8 cellular contexts compared by ENCODE assay signal in genomic region chr2:112542974-112543760, GRCh38. TPM values are rescaled to one million over a fixed set of nuclear protein-coding genes. Genes with fewer than 3 reads are reported as not detected.
DNase-seq lines count a peak whose midpoint lies in the region; TF ChIP-seq lines count a peak whose summit lies in the region.

No MANE protein-coding gene starts in this region.

- H3K27me3 Mint-ChIP-seq in mesothelial cell of epicardium (ENCODE audit: low read depth), result no peaks in the 10 kb centered on the region

- H3K27ac Mint-ChIP-seq in mesothelial cell of epicardium, result no peak overlapping the region

- H3K36me3 Mint-ChIP-seq in mesothelial cell of epicardium, result peaks cover 4% of the 10 kb centered on the region

- no peaks in the 10 kb centered on the region for H3K9me3 Mint-ChIP-seq in mesothelial cell of epicardium

- DNase-seq in ELR (ENCODE audit: low read depth) (peak; percentile 52), HL-60 (ENCODE audit: low read depth in 1 of 2, low spot score in 1 of 2) (peak in 1 of 2 experiments; percentile 34), hepatic stellate cell (ENCODE audit: low spot score) (peak; percentile 11), NCI-H1436 treated with DMSO at 0.1 percent for 48 hours (lab: John Stamatoyannopoulos, UW) (no peak), mesothelial cell of epicardium (ENCODE audit: low spot score in 2 of 2, unreplicated experiment in 2 of 2) (no peak), GF-D8 (lab: John Stamatoyannopoulos, UW) (no peak)
- peak; percentile 7 for DNase-seq in stimulated activated CD4-positive, alpha-beta T cell treated with anti-CD3 and anti-CD28 coated beads, Interleukin-4, amount 100 ng/mL, for 24 hours

- H3K27ac ChIP-seq in HL-60 (replicated peaks), result peak overlapping the region; percentile 93
- peak overlapping the region; percentile 93 for H3K27ac ChIP-seq in VCaP

- peak overlapping the region; percentile 98 for H3K4me3 ChIP-seq in HL-60 (replicated peaks; ENCODE audit: insufficient read depth, low read length)

- no peak overlapping the region for H3K4me3 Mint-ChIP-seq in mesothelial cell of epicardium

- TF ChIP-seq CTCF in HL-60 (IDR thresholded peaks at IDR 0.05; ENCODE audit: insufficient read depth, low read length) (no peak), VCaP (conservative IDR thresholded peaks at IDR 0.05) (no peak), mesothelial cell of epicardium (IDR thresholded peaks at IDR 0.05; ENCODE audit: unreplicated experiment) (no peak)

- no peaks in the 10 kb centered on the region for H3K27me3 ChIP-seq in HL-60 (ENCODE audit: insufficient read depth, poor library complexity, severe bottlenecking)

- peaks cover 6% of the 10 kb centered on the region for H3K4me1 Mint-ChIP-seq in mesothelial cell of epicardium

RNA-seq across cellular contexts. Expression of gene POLR1B, which starts 0.9 kb away (rescaled TPM):
- 28.0 to 36.5 TPM (median 28.3 TPM) in 3 replicates for total RNA-seq in mesothelial cell of epicardium

RNA-seq across cellular contexts. Expression of gene CHCHD5, which starts 41.2 kb away (rescaled TPM):
- total RNA-seq in mesothelial cell of epicardium, result 32.3 to 33.2 TPM (median 32.4 TPM) in 3 replicates

Comparison
In these comparisons a context has a peak if more than half of its experiments do, and no peak if none do; other contexts are left out.
1. DNase-seq: peak in ELR (single experiment), hepatic stellate cell (single experiment) and stimulated activated CD4-positive, alpha-beta T cell treated with anti-CD3 and anti-CD28 coated beads, Interleukin-4, amount 100 ng/mL, for 24 hours (single experiment); none in NCI-H1436 treated with DMSO at 0.1 percent for 48 hours (single experiment), mesothelial cell of epicardium (0 of 2) and GF-D8 (single experiment).